9 cellular contexts compared by ENCODE assay signal in the genomic region with DNA sequence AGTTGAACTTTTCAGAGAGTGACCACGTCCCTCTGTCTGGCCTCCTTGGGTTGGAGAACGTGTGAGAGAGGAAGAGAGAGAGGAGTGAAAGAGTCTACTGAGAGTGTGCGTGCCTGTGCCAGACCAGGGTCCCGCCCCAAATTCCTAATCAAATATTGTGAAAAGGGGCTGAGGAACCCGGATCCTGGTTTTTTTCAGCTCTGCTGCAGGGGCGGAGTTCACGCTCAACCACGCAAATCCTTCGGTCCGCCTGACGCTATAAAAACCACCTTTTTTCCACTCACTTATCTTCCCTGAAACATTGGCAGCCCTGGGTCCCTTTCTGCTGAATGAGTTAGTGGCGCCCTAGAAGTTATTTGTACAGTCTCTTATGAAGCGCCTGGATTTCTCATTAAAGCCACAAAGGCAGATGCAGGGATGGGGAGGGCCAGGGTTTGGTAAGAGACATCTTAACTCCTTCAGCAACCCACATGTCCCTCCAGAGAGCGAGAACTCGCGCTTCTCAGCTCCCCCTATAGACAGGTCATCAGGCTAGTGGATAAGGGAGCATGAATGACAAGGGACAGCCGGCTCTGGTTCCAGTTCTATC. TPM values are rescaled to one million over a fixed set of nuclear protein-coding genes. Genes with fewer than 3 reads are reported as not detected.
DNase-seq lines count a peak whose midpoint lies in the region; ATAC-seq, FAIRE-seq and TF ChIP-seq lines count a peak whose summit lies in the region.
"Had no signal": no experiment of that assay in that cellular context is flagged by ENCODE, and none has a peak within 500 bp of the region (broad histone marks: within the 10 kb centered on the region; RNA-seq: fewer than 3 reads in every experiment).

Gene FMOD, minus strand, starts transcription at position 86 of the 589 bp plus-strand sequence. CDS start 2,852 bp downstream, outside the sequence.

- H3K27me3 Mint-ChIP-seq in Caco-2 (ENCODE audit: insufficient read depth, unreplicated experiment): peaks cover 3% of the 10 kb centered on the region

- H3K27ac Mint-ChIP-seq in Caco-2 (ENCODE audit: unreplicated experiment): peak within 1 kb of the TSS; percentile 66
- H3K27ac Mint-ChIP-seq: activated T-cell treated with anti-CD3 and anti-CD28 coated beads, Interleukin-2, amount 50 U/mL, for 24 hours had no signal

- intact Hi-C loops in Caco-2 (cut with micrococcal nuclease; ENCODE audit: unreplicated experiment) (no loop called here), pancreas (cut with DNase I) (no loop called here)

- DNase-seq in Caco-2: peak; percentile 54 to 57
- DNase-seq in NCI-H2029 (lab: John Stamatoyannopoulos, UW): peak; percentile 36
- peak; percentile 89 for DNase-seq in fibroblast of villous mesenchyme (ENCODE audit: low read depth)
- DNase-seq in pancreas: peak in 3 of 6 donors; percentile 35 to 53 (median 48)
- DNase-seq in NCI-H187 (lab: John Stamatoyannopoulos, UW): no peak
- DNase-seq in NCI-H1694 treated with DMSO at 0.1 percent for 48 hours (lab: John Stamatoyannopoulos, UW): no peak
- DNase-seq: activated T-cell treated with anti-CD3 and anti-CD28 coated beads, Interleukin-2, amount 50 U/mL, for 24 hours had no signal

- peaks cover 11% of the 10 kb centered on the region for H3K4me1 Mint-ChIP-seq in Caco-2 (ENCODE audit: low read depth, unreplicated experiment)

- peak within 1 kb of the TSS; percentile 19 for H3K4me3 ChIP-seq in Caco-2 (ENCODE audit: low read depth, low read length)
- H3K4me3 ChIP-seq in fibroblast of villous mesenchyme (ENCODE audit: low read depth, low read length): peak within 1 kb of the TSS; percentile 21
- peak within 1 kb of the TSS in 1 of 4 donors; percentile 10 for H3K4me3 ChIP-seq in pancreas

- no peaks in the 10 kb centered on the region for H3K36me3 Mint-ChIP-seq in Caco-2 (ENCODE audit: insufficient read depth, unreplicated experiment)

- H3K4me1 ChIP-seq in Caco-2 (peaks cover 20% of the 10 kb centered on the region), pancreas (peaks cover 0 to 8% (median 0%) of the 10 kb centered on the region in 3 donors)

- peak in 1 of 2 experiments; percentile 48 for TF ChIP-seq CTCF in Caco-2 (IDR thresholded peaks at IDR 0.05; ENCODE audit: insufficient read depth in 1 of 2, low read depth in 1 of 2, low read length in 1 of 2, severe bottlenecking in 1 of 2, unreplicated experiment in 1 of 2)
- peak; percentile 10 for TF ChIP-seq CTCF in fibroblast of villous mesenchyme (IDR thresholded peaks at IDR 0.05; ENCODE audit: insufficient read depth, low read depth, low read length)
- TF ChIP-seq CTCF in pancreas (IDR thresholded peaks at IDR 0.05): no peak

- H3K36me3 ChIP-seq in Caco-2 (ENCODE audit: control insufficient read depth, insufficient read depth, low read length): no peaks in the 10 kb centered on the region
- H3K36me3 ChIP-seq in pancreas: no peaks in the 10 kb centered on the region

- H3K4me3 Mint-ChIP-seq in Caco-2 (ENCODE audit: unreplicated experiment): peak within 1 kb of the TSS; percentile 68
- H3K4me3 Mint-ChIP-seq: activated T-cell treated with anti-CD3 and anti-CD28 coated beads, Interleukin-2, amount 50 U/mL, for 24 hours had no signal

- no peaks in the 10 kb centered on the region for H3K9me3 Mint-ChIP-seq in Caco-2 (ENCODE audit: unreplicated experiment)
- H3K9me3 Mint-ChIP-seq: activated T-cell treated with anti-CD3 and anti-CD28 coated beads, Interleukin-2, amount 50 U/mL, for 24 hours had no signal

- no TSS peak for BruUV-seq in Caco-2 (replicated peaks; lab: Mats Ljungman, UMichigan)

- H3K9me3 ChIP-seq in Caco-2 (no peaks in the 10 kb centered on the region), pancreas (no peaks in the 10 kb centered on the region)

- FAIRE-seq in pancreas (lab: Jason Lieb, UNC): no peak

- H3K27me3 ChIP-seq in Caco-2 (replicated peaks; ENCODE audit: control insufficient read depth, insufficient read depth, low read length) (no peaks in the 10 kb centered on the region), pancreas (no peaks in the 10 kb centered on the region)

- POLR2A ChIA-PET in Caco-2 (lab: Charles Lee): interaction anchor here (0.5 kb wide), 1 partner anchor 9 kb away, joined by 4 read pairs; no protein-coding TSS in a partner anchor

- CTCF ChIA-PET in Caco-2 (lab: Charles Lee): interaction anchor here (1.3 to 1.6 kb wide), 3 partner anchors 9 to 153 kb away, joined by 3 to 5 read pairs (median 3); no protein-coding TSS in a partner anchor

- H3K27ac ChIP-seq in pancreas: peak within 1 kb of the TSS in 1 of 4 donors; percentile 2

- WGBS in pancreas, 2 donors: 4 to 5% methylated on average over 17 of the region's 17 CpGs

- peak; percentile 81 to 87 (median 86) for ATAC-seq in pancreas
- no peak for ATAC-seq in GM21576 (IDR thresholded peaks at IDR 0.05; ENCODE audit: unreplicated experiment)
- ATAC-seq in GM18858 (IDR thresholded peaks at IDR 0.05; ENCODE audit: unreplicated experiment): no peak

RNA-seq across cellular contexts. Expression of gene FMOD, which starts in this region (rescaled TPM):
- total RNA-seq in Caco-2 (2022): 32.6 and 36.3 TPM in 2 replicates
- 0.64 and 0.86 TPM in 2 replicates for total RNA-seq in fibroblast of villous mesenchyme
- total RNA-seq in pancreas: 10 to 100 TPM in 4 of 6 donors, 1 to 10 TPM in 2; 4.3 to 14.6 (median 11.1) TPM
- 1 to 10 TPM; 3.8 to 6.5 TPM for polyA plus RNA-seq in pancreas

Comparison
In these comparisons a context has a peak if more than half of its experiments do, and no peak if none do; other contexts are left out.
1. Peak in DNase-seq and H3K4me3 ChIP-seq in fibroblast of villous mesenchyme; RNA of the gene not detected or under 1 TPM.
2. DNase-seq: peak in Caco-2 (2 of 2) and NCI-H2029 (single experiment); none in NCI-H187 (0 of 2) and NCI-H1694 treated with DMSO at 0.1 percent for 48 hours (single experiment).
3. ATAC-seq: peak in pancreas (4 of 4); none in GM21576 (single experiment) and GM18858 (single experiment).